Comparison of ENCODE assay signal across 34 cellular contexts in genomic region chr2:36971990-36972389, GRCh38.
"Had no signal": no experiment of that assay in that cellular context is flagged by ENCODE, and none has a peak within 500 bp of the region (broad histone marks: within the 10 kb centered on the region; RNA-seq: fewer than 3 reads in every experiment).

No MANE protein-coding gene starts in this region.

- H3K36me3 ChIP-seq: brain microvascular endothelial cell, esophagus muscularis mucosa, gastrocnemius medialis, heart left ventricle had no signal

- H3K27me3 Mint-ChIP-seq: activated CD4-positive, alpha-beta T cell treated with anti-CD3 and anti-CD28 coated beads, Interleukin-2, amount 10 ng/mL, durations not matched to agents 7 days and 5 days; activated CD8-positive, alpha-beta T cell treated with anti-CD3 and anti-CD28 coated beads for 36 hours; activated naive CD8-positive, alpha-beta T cell; activated T-helper 17 cell treated with anti-CD3 and anti-CD28 coated beads, Interleukin-2, amount 50 U/mL, for 72 hours; central memory CD8-positive, alpha-beta T cell; T-helper 17 cell had no signal

- H3K4me3 ChIP-seq: coronary artery, dorsolateral prefrontal cortex, esophagus muscularis mucosa, gastrocnemius medialis, heart left ventricle had no signal

- H3K27ac ChIP-seq: brain microvascular endothelial cell, coronary artery, dorsolateral prefrontal cortex, esophagus muscularis mucosa, foreskin keratinocyte, gastrocnemius medialis had no signal

- H3K27me3 ChIP-seq: brain microvascular endothelial cell, dorsolateral prefrontal cortex, esophagus muscularis mucosa, foreskin keratinocyte, gastrocnemius medialis, heart left ventricle had no signal

- FAIRE-seq: astrocyte, bronchial epithelial cell had no signal

- H3K4me3 Mint-ChIP-seq: activated CD4-positive, alpha-beta T cell treated with anti-CD3 and anti-CD28 coated beads, Interleukin-2, amount 10 ng/mL, durations not matched to agents 7 days and 5 days; activated CD8-positive, alpha-beta T cell treated with anti-CD3 and anti-CD28 coated beads for 36 hours; activated naive CD8-positive, alpha-beta T cell; activated T-cell treated with anti-CD3 and anti-CD28 coated beads, Interleukin-2, amount 50 U/mL, for 4 hours; activated T-helper 17 cell treated with anti-CD3 and anti-CD28 coated beads, Interleukin-2, amount 50 U/mL, for 72 hours; central memory CD8-positive, alpha-beta T cell; dendritic cell treated with granulocyte-macrophage colony-stimulating factor and Interleukin-4, amounts not matched to agents 40 ng/mL and 50 ng/mL, for 4 days; endodermal cell; T-helper 17 cell; T-helper 2 cell treated with Interferon-gamma antibody and Interleukin-4, amounts not matched to agents 5 μg/mL and 100 μg/mL, for 36 hours had no signal

- ATAC-seq: activated CD8-positive, alpha-beta T cell treated with anti-CD3 and anti-CD28 coated beads for 36 hours; activated T-cell treated with anti-CD3 and anti-CD28 coated beads, Interleukin-2, amount 50 U/mL, for 4 hours; activated T-helper 17 cell treated with anti-CD3 and anti-CD28 coated beads, Interleukin-2, amount 50 U/mL, for 72 hours; foreskin keratinocyte; gastrocnemius medialis; heart left ventricle; T-helper 17 cell had no signal

- DNase-seq: activated CD4-positive, alpha-beta T cell treated with anti-CD3 and anti-CD28 coated beads for 1 hour; activated CD4-positive, alpha-beta T cell treated with anti-CD3 and anti-CD28 coated beads for 4 hours; activated CD4-positive, alpha-beta T cell treated with anti-CD3 and anti-CD28 coated beads, Interleukin-2, amount 10 ng/mL, durations not matched to agents 7 days and 5 days; activated CD4-positive, alpha-beta T cell treated with anti-CD3 and anti-CD28 coated beads, Interleukin-2, amount 50 U/mL, for 48 hours; activated CD8-positive, alpha-beta memory T cell treated with anti-CD3 and anti-CD28 coated beads for 24 hours; activated CD8-positive, alpha-beta T cell treated with anti-CD3 and anti-CD28 coated beads for 36 hours; activated effector memory CD4-positive, alpha-beta T cell treated with Interleukin-2 at 50 U/mL for 16 hours; activated gamma-delta T cell treated with Interleukin-2 at 50 U/mL for 16 hours; activated naive CD4-positive, alpha-beta T cell treated with anti-CD3 and anti-CD28 coated beads, Interleukin-2, amount 50 U/mL, for 16 hours; activated naive CD4-positive, alpha-beta T cell treated with Interleukin-2 at 50 U/mL for 16 hours; activated T-cell treated with anti-CD3 and anti-CD28 coated beads, Interleukin-2, amount 50 U/mL, for 4 hours; amniotic stem cell; anterior cingulate cortex; brain microvascular endothelial cell; dorsolateral prefrontal cortex; effector memory CD4-positive, alpha-beta T cell; endodermal cell; erythroblast; foreskin keratinocyte; gastrocnemius medialis; glutamatergic neuron; heart left ventricle; T-helper 1 cell; T-helper 17 cell; T1000 had no signal

- H3K9me3 Mint-ChIP-seq: activated CD4-positive, alpha-beta T cell treated with anti-CD3 and anti-CD28 coated beads, Interleukin-2, amount 10 ng/mL, durations not matched to agents 7 days and 5 days; activated CD8-positive, alpha-beta T cell treated with anti-CD3 and anti-CD28 coated beads for 36 hours; activated T-cell treated with anti-CD3 and anti-CD28 coated beads, Interleukin-2, amount 50 U/mL, for 4 hours; activated T-helper 17 cell treated with anti-CD3 and anti-CD28 coated beads, Interleukin-2, amount 50 U/mL, for 72 hours; central memory CD8-positive, alpha-beta T cell; dendritic cell treated with granulocyte-macrophage colony-stimulating factor and Interleukin-4, amounts not matched to agents 40 ng/mL and 50 ng/mL, for 4 days; endodermal cell; T-helper 2 cell treated with Interferon-gamma antibody and Interleukin-4, amounts not matched to agents 5 μg/mL and 100 μg/mL, for 36 hours had no signal

- H3K36me3 Mint-ChIP-seq: activated naive CD8-positive, alpha-beta T cell had no signal

- H3K9me3 ChIP-seq: esophagus muscularis mucosa, gastrocnemius medialis, heart left ventricle had no signal

- H3K27ac Mint-ChIP-seq: activated CD4-positive, alpha-beta T cell treated with anti-CD3 and anti-CD28 coated beads, Interleukin-2, amount 10 ng/mL, durations not matched to agents 7 days and 5 days; activated CD8-positive, alpha-beta T cell treated with anti-CD3 and anti-CD28 coated beads for 36 hours; activated naive CD8-positive, alpha-beta T cell; activated T-helper 17 cell treated with anti-CD3 and anti-CD28 coated beads, Interleukin-2, amount 50 U/mL, for 72 hours; dendritic cell treated with granulocyte-macrophage colony-stimulating factor and Interleukin-4, amounts not matched to agents 40 ng/mL and 50 ng/mL, for 4 days; endodermal cell; T-helper 17 cell; T-helper 2 cell treated with Interferon-gamma antibody and Interleukin-4, amounts not matched to agents 5 μg/mL and 100 μg/mL, for 36 hours had no signal
